8 cellular contexts compared by ENCODE assay signal in the genomic region with DNA sequence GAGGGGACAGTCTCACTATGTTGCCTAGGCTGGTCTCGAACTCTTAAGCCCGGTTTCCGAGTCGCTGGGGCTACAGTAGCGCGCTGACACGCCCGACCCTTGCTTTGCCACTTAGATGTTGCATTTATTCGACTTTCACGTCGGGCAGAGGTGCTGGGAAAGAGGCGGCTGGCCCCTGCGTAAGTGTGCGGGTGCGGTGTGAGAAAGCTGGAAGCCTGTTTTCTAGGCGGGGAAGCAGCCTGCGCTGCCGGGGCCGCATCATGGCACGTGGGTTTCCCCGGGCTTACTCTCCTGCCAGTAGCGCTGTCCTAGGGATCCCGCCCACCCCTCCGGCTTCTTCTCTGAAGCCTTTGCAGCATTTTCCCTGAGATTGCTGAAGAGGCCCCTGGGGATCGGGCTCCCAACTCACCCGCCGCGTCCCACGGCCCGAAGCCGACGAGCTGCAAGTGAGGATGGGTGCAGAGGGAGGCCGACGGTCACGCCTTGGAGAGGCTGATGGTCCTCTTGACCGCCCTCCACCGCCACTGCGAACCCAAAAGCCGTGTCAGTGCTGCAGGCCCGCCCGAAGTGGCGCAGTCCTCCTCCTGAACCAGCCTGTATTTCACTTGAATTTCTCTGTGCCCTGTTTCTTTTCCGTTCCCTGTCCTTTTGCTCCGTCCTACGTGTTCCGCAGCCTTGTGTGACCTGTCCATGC. TPM values are rescaled to one million over a fixed set of nuclear protein-coding genes. Genes with fewer than 3 reads are reported as not detected.
DNase-seq lines count a peak whose midpoint lies in the region; ATAC-seq and TF ChIP-seq lines count a peak whose summit lies in the region.

No MANE protein-coding gene starts in this region.

- H3K4me3 ChIP-seq in mucosa of stomach (ENCODE audit: low read length) = peak overlapping the region; percentile 7
- peak overlapping the region; percentile 51 for H3K4me3 ChIP-seq in thymus (ENCODE audit: low read length)

- H3K4me1 Mint-ChIP-seq in activated B cell treated with CpG ODN at 0.5 μM for 24 hours = peaks cover 40% of the 10 kb centered on the region
- peaks cover 38% of the 10 kb centered on the region in 2 donors for H3K4me1 Mint-ChIP-seq in effector memory CD8-positive, alpha-beta T cell (ENCODE audit: low read depth in 2 of 2)

- TF ChIP-seq CTCF in activated B cell treated with CpG ODN at 0.5 μM for 24 hours (IDR thresholded peaks at IDR 0.05) = no peak

- CTCF ChIA-PET in activated B cell treated with CpG ODN at 0.5 μM for 24 hours (lab: Charles Lee) = interaction anchor here (0.8 kb wide), 1 partner anchor 26 kb away, joined by 3 read pairs; no protein-coding TSS in a partner anchor

- peak overlapping the region; percentile 96 for H3K27ac Mint-ChIP-seq in activated B cell treated with CpG ODN at 0.5 μM for 24 hours
- H3K27ac Mint-ChIP-seq in effector memory CD8-positive, alpha-beta T cell = peak overlapping the region; percentile 99 to 100

- H3K9ac ChIP-seq in mucosa of stomach (ENCODE audit: low read length) = peak overlapping the region; percentile 12

- H3K36me3 Mint-ChIP-seq in activated B cell treated with CpG ODN at 0.5 μM for 24 hours (ENCODE audit: low read depth) = peaks cover 10% of the 10 kb centered on the region
- peaks cover 58% of the 10 kb centered on the region for H3K36me3 Mint-ChIP-seq in effector memory CD8-positive, alpha-beta T cell (ENCODE audit: insufficient read depth)

- H3K27ac ChIP-seq in thymus (ENCODE audit: low read depth) = peak overlapping the region; percentile 75

- DNase-seq in ELR (ENCODE audit: low read depth) (peak; percentile 72), activated B cell treated with CpG ODN at 0.5 μM for 24 hours (peak; percentile 61), MV-4-11 (lab: John Stamatoyannopoulos, UW) (no peak)
- DNase-seq in effector memory CD8-positive, alpha-beta T cell = peak; percentile 50 to 62 (median 52)

- intact Hi-C loops in activated B cell treated with CpG ODN at 0.5 μM for 24 hours (cut with micrococcal nuclease) = loop anchor here (1.0 kb wide), 1 partner anchor 10 kb away; no protein-coding TSS in a partner anchor

- H3K9me3 ChIP-seq in mucosa of stomach (ENCODE audit: control insufficient read depth, low read length) (no peaks in the 10 kb centered on the region), thymus (ENCODE audit: control insufficient read depth) (no peaks in the 10 kb centered on the region)

- H3K4me3 Mint-ChIP-seq in activated B cell treated with CpG ODN at 0.5 μM for 24 hours = peak overlapping the region; percentile 93
- peak overlapping the region; percentile 89 to 97 for H3K4me3 Mint-ChIP-seq in effector memory CD8-positive, alpha-beta T cell

- H3K4me1 ChIP-seq in mucosa of stomach (ENCODE audit: control insufficient read depth, insufficient read depth, low read length) (peaks cover 6% of the 10 kb centered on the region), thymus (ENCODE audit: control insufficient read depth, insufficient read depth, low read length) (peaks cover 18% of the 10 kb centered on the region)

- H3K36me3 ChIP-seq in mucosa of stomach (ENCODE audit: control insufficient read depth, insufficient read depth, low read length) = no peaks in the 10 kb centered on the region
- no peaks in the 10 kb centered on the region for H3K36me3 ChIP-seq in thymus (ENCODE audit: control insufficient read depth, insufficient read depth)

- POLR2A ChIA-PET in activated B cell treated with CpG ODN at 0.5 μM for 24 hours (lab: Charles Lee) = interaction anchor here (0.6 to 2.4 kb wide), 8 partner anchors 10 to 70 kb away, joined by 3 to 21 read pairs (median 3); a partner anchor contains a TSS

- H3K27me3 ChIP-seq in mucosa of stomach (ENCODE audit: control insufficient read depth, insufficient read depth, low read length) (no peaks in the 10 kb centered on the region), thymus (ENCODE audit: control insufficient read depth, insufficient read depth) (peaks cover 7% of the 10 kb centered on the region)

- peaks cover 7% of the 10 kb centered on the region for H3K27me3 Mint-ChIP-seq in activated B cell treated with CpG ODN at 0.5 μM for 24 hours
- H3K27me3 Mint-ChIP-seq in effector memory CD8-positive, alpha-beta T cell = no peaks in the 10 kb centered on the region

- no peaks in the 10 kb centered on the region for H3K9me3 Mint-ChIP-seq in activated B cell treated with CpG ODN at 0.5 μM for 24 hours
- H3K9me3 Mint-ChIP-seq in effector memory CD8-positive, alpha-beta T cell = peaks cover 0 to 1% of the 10 kb centered on the region in 2 donors

- WGBS in thymus = 1% methylated on average over 46 of the region's 46 CpGs

- peak; percentile 22 for ATAC-seq in HG03097 (IDR thresholded peaks at IDR 0.05; ENCODE audit: low FRiP score, unreplicated experiment)
- peak; percentile 23 for ATAC-seq in activated B cell treated with CpG ODN at 0.5 μM for 24 hours (ENCODE audit: low read depth)
- ATAC-seq in effector memory CD8-positive, alpha-beta T cell (replicated peaks) = peak; percentile 36
- ATAC-seq in GM18520 (IDR thresholded peaks at IDR 0.05; ENCODE audit: unreplicated experiment) = no peak

RNA-seq across cellular contexts. Expression of a gene that starts 5.8 kb away (rescaled TPM):
- total RNA-seq in activated B cell treated with CpG ODN at 0.5 μM for 24 hours = 34.9 and 39.6 TPM in 2 replicates
- polyA plus RNA-seq in thymus = 25.8 TPM

RNA-seq across cellular contexts. Expression of a gene that starts 12.3 kb away (rescaled TPM):
- 0.32 and 0.51 TPM in 2 replicates for total RNA-seq in activated B cell treated with CpG ODN at 0.5 μM for 24 hours
- polyA plus RNA-seq in thymus = 5.3 TPM

RNA-seq across cellular contexts. Expression of a gene that starts 26.4 kb away (rescaled TPM):
- 2,528 and 2,812 TPM in 2 replicates for total RNA-seq in activated B cell treated with CpG ODN at 0.5 μM for 24 hours
- 2,214 TPM for polyA plus RNA-seq in thymus

RNA-seq across cellular contexts. Expression of a gene that starts 43.7 kb away (rescaled TPM):
- 30.9 and 36.9 TPM in 2 replicates for total RNA-seq in activated B cell treated with CpG ODN at 0.5 μM for 24 hours
- 35.2 TPM for polyA plus RNA-seq in thymus
